Comparison of ENCODE assay signal across 8 cellular contexts in genomic region chr7:98400538-98401427, GRCh38. TPM values are rescaled to one million over a fixed set of nuclear protein-coding genes. Genes with fewer than 3 reads are reported as not detected.
DNase-seq lines count a peak whose midpoint lies in the region; ATAC-seq and TF ChIP-seq lines count a peak whose summit lies in the region.

TSS of gene BAIAP2L1 (minus strand) at chr7:98401090. CDS start at chr7:98400852, 238 bp downstream.

- H3K36me3 ChIP-seq in effector memory CD4-positive, alpha-beta T cell (ENCODE audit: control insufficient read depth, insufficient read depth, low read length): no peaks in the 10 kb centered on the region

- no peak within 1 kb of the TSS for H3K27ac ChIP-seq in effector memory CD4-positive, alpha-beta T cell (ENCODE audit: insufficient read depth, low read length, poor library complexity, severe bottlenecking)

- no peaks in the 10 kb centered on the region for H3K4me1 Mint-ChIP-seq in activated CD8-positive, alpha-beta T cell treated with anti-CD3 and anti-CD28 coated beads for 36 hours (ENCODE audit: low read depth)
- peaks cover 20% of the 10 kb centered on the region for H3K4me1 Mint-ChIP-seq in mesothelial cell of epicardium

- POLR2A ChIA-PET in activated CD8-positive, alpha-beta T cell treated with anti-CD3 and anti-CD28 coated beads for 36 hours (lab: Charles Lee): no interaction called here

- no peaks in the 10 kb centered on the region for H3K27me3 ChIP-seq in effector memory CD4-positive, alpha-beta T cell (replicated peaks; ENCODE audit: control insufficient read depth, insufficient read depth, low read length, poor library complexity, severe bottlenecking)

- peaks cover 6% of the 10 kb centered on the region for H3K4me1 ChIP-seq in effector memory CD4-positive, alpha-beta T cell (ENCODE audit: control insufficient read depth, insufficient read depth, low read length, poor library complexity, severe bottlenecking)

- ATAC-seq in HG03378 (IDR thresholded peaks at IDR 0.05; ENCODE audit: unreplicated experiment): peak; percentile 55
- peak; percentile 97 for ATAC-seq in activated CD8-positive, alpha-beta T cell treated with anti-CD3 and anti-CD28 coated beads for 36 hours

- H3K9me3 ChIP-seq in effector memory CD4-positive, alpha-beta T cell (ENCODE audit: control insufficient read depth, low read length): no peaks in the 10 kb centered on the region

- peak; percentile 73 for TF ChIP-seq CTCF in activated CD8-positive, alpha-beta T cell treated with anti-CD3 and anti-CD28 coated beads for 36 hours (IDR thresholded peaks at IDR 0.05)
- TF ChIP-seq CTCF in mesothelial cell of epicardium (IDR thresholded peaks at IDR 0.05; ENCODE audit: unreplicated experiment): peak; percentile 60

- intact Hi-C loops in activated CD8-positive, alpha-beta T cell treated with anti-CD3 and anti-CD28 coated beads for 36 hours (cut with micrococcal nuclease): no loop called here

- H3K4me3 Mint-ChIP-seq in activated CD8-positive, alpha-beta T cell treated with anti-CD3 and anti-CD28 coated beads for 36 hours: peak within 1 kb of the TSS; percentile 43
- peak within 1 kb of the TSS; percentile 70 for H3K4me3 Mint-ChIP-seq in mesothelial cell of epicardium

- peak within 1 kb of the TSS; percentile 46 for H3K4me3 ChIP-seq in effector memory CD4-positive, alpha-beta T cell (ENCODE audit: insufficient read depth, low read depth, low read length, poor library complexity, severe bottlenecking)

- H3K27me3 Mint-ChIP-seq in activated CD8-positive, alpha-beta T cell treated with anti-CD3 and anti-CD28 coated beads for 36 hours: peaks cover 16% of the 10 kb centered on the region
- H3K27me3 Mint-ChIP-seq in mesothelial cell of epicardium (ENCODE audit: low read depth): peaks cover 1% of the 10 kb centered on the region

- no peaks in the 10 kb centered on the region for H3K9me3 Mint-ChIP-seq in activated CD8-positive, alpha-beta T cell treated with anti-CD3 and anti-CD28 coated beads for 36 hours
- H3K9me3 Mint-ChIP-seq in mesothelial cell of epicardium: no peaks in the 10 kb centered on the region

- DNase-seq in Ammon's horn (ENCODE audit: low spot score): peak; percentile 9
- DNase-seq in GM19240 (ENCODE audit: insufficient read length, low spot score): peak; percentile 48
- DNase-seq in NCI-H460 (ENCODE audit: extremely low read depth, low read depth): peak; percentile 86
- peak; percentile 93 for DNase-seq in activated CD8-positive, alpha-beta T cell treated with anti-CD3 and anti-CD28 coated beads for 36 hours
- peak; percentile 58 to 74 (median 61) for DNase-seq in effector memory CD4-positive, alpha-beta T cell
- peak; percentile 98 for DNase-seq in mesothelial cell of epicardium (ENCODE audit: low spot score in 2 of 2, unreplicated experiment in 2 of 2)
- DNase-seq in stimulated activated CD8-positive, alpha-beta memory T cell treated with anti-CD3 and anti-CD28 coated beads, Interleukin-4, amount 100 ng/mL, for 24 hours (ENCODE audit: low read depth): peak; percentile 65

- H3K27ac Mint-ChIP-seq in activated CD8-positive, alpha-beta T cell treated with anti-CD3 and anti-CD28 coated beads for 36 hours: no peak within 1 kb of the TSS
- peak within 1 kb of the TSS; percentile 81 for H3K27ac Mint-ChIP-seq in mesothelial cell of epicardium

- H3K36me3 Mint-ChIP-seq in activated CD8-positive, alpha-beta T cell treated with anti-CD3 and anti-CD28 coated beads for 36 hours (ENCODE audit: low read depth): no peaks in the 10 kb centered on the region
- H3K36me3 Mint-ChIP-seq in mesothelial cell of epicardium: no peaks in the 10 kb centered on the region

- CTCF ChIA-PET in activated CD8-positive, alpha-beta T cell treated with anti-CD3 and anti-CD28 coated beads for 36 hours (lab: Charles Lee): interaction anchor here (0.6 to 1.7 kb wide), 6 partner anchors 12 to 378 kb away, joined by 3 to 6 read pairs (median 4); no protein-coding TSS in a partner anchor

RNA-seq across cellular contexts. Expression of gene BAIAP2L1, which starts in this region (rescaled TPM):
- total RNA-seq in NCI-H460 (2014; rRNA removed; shearing (Covaris generic)): 29.9 and 31.5 TPM in 2 replicates
- polyA plus RNA-seq in NCI-H460 (2014; cell fraction: nucleus; rRNA removed): 12.5 and 17.5 TPM in 2 replicates
- total RNA-seq in activated CD8-positive, alpha-beta T cell treated with anti-CD3 and anti-CD28 coated beads for 36 hours: 1 to 10 TPM; 1.7 to 2.3 TPM
- 27.2 to 31.0 TPM (median 30.0 TPM) in 3 replicates for total RNA-seq in mesothelial cell of epicardium

Comparison
In these comparisons a context has a peak if more than half of its experiments do, and no peak if none do; other contexts are left out.
1. DNase-seq: peak in every context shown above with its lines; median percentile 98 in mesothelial cell of epicardium; 93 in activated CD8-positive, alpha-beta T cell treated with anti-CD3 and anti-CD28 coated beads for 36 hours; 86 in NCI-H460; 65 in stimulated activated CD8-positive, alpha-beta memory T cell treated with anti-CD3 and anti-CD28 coated beads, Interleukin-4, amount 100 ng/mL, for 24 hours; 61 in effector memory CD4-positive, alpha-beta T cell; 48 in GM19240; 9 in Ammon's horn.